ENCODE assay signal across 12 cellular contexts in genomic region chr17:42969006-42969581, GRCh38. TPM values are rescaled to one million over a fixed set of nuclear protein-coding genes. Genes with fewer than 3 reads are reported as not detected.
DNase-seq lines count a peak whose midpoint lies in the region; ATAC-seq and TF ChIP-seq lines count a peak whose summit lies in the region.
"Had no signal": no experiment of that assay in that cellular context is flagged by ENCODE, and none has a peak within 500 bp of the region (broad histone marks: within the 10 kb centered on the region; RNA-seq: fewer than 3 reads in every experiment).

No MANE protein-coding gene starts in this region.

- no peak overlapping the region for H3K4me3 Mint-ChIP-seq in progenitor cell of endocrine pancreas (ENCODE audit: low read depth)
- H3K4me3 Mint-ChIP-seq: activated naive CD4-positive, alpha-beta T cell treated with anti-CD3 and anti-CD28 coated beads for 36 hours had no signal

- peak overlapping the region; percentile 41 for H3K27ac Mint-ChIP-seq in progenitor cell of endocrine pancreas
- H3K27ac Mint-ChIP-seq: activated naive CD4-positive, alpha-beta T cell treated with anti-CD3 and anti-CD28 coated beads for 36 hours had no signal

- peaks cover 5% of the 10 kb centered on the region for H3K4me1 Mint-ChIP-seq in progenitor cell of endocrine pancreas (ENCODE audit: low read depth)

- DNase-seq in NCI-H2227 (lab: John Stamatoyannopoulos, UW; ENCODE audit: unreplicated experiment) = peak; percentile 9
- DNase-seq in NCI-H2227 treated with DMSO at 0.1 percent for 48 hours (lab: John Stamatoyannopoulos, UW) = no peak
- DNase-seq in NCI-H1105 (lab: John Stamatoyannopoulos, UW) = peak; percentile 4
- peak; percentile 37 for DNase-seq in choroid plexus epithelial cell (ENCODE audit: low read depth)
- no peak for DNase-seq in progenitor cell of endocrine pancreas (ENCODE audit: low spot score, unreplicated experiment)
- DNase-seq in globus pallidus (ENCODE audit: low spot score) = no peak
- no peak for DNase-seq in HuH-7.5 (ENCODE audit: low spot score)
- DNase-seq: activated naive CD4-positive, alpha-beta T cell treated with anti-CD3 and anti-CD28 coated beads for 36 hours; COR-L47; NCI-H226 had no signal

- no peak overlapping the region for H3K4me3 ChIP-seq in choroid plexus epithelial cell (ENCODE audit: low read depth, low read length)
- H3K4me3 ChIP-seq: A549 had no signal

- ATAC-seq in GM21360 (IDR thresholded peaks at IDR 0.05; ENCODE audit: unreplicated experiment) = no peak
- ATAC-seq: A549 had no signal

- TF ChIP-seq CTCF in choroid plexus epithelial cell (conservative IDR thresholded peaks at IDR 0.05; ENCODE audit: low read depth, low read length) = no peak
- TF ChIP-seq CTCF in progenitor cell of endocrine pancreas (IDR thresholded peaks at IDR 0.05; ENCODE audit: unreplicated experiment) = no peak

- no peaks in the 10 kb centered on the region for H3K27me3 Mint-ChIP-seq in progenitor cell of endocrine pancreas

- peaks cover 1% of the 10 kb centered on the region for H3K36me3 Mint-ChIP-seq in progenitor cell of endocrine pancreas (ENCODE audit: insufficient read depth)

- H3K9me3 Mint-ChIP-seq in progenitor cell of endocrine pancreas (ENCODE audit: low read depth) = no peaks in the 10 kb centered on the region
- H3K9me3 Mint-ChIP-seq: activated naive CD4-positive, alpha-beta T cell treated with anti-CD3 and anti-CD28 coated beads for 36 hours had no signal

RNA-seq across cellular contexts. Expression of gene AARSD1, which starts 4.8 kb away (rescaled TPM):
- total RNA-seq in progenitor cell of endocrine pancreas = 59.3 and 69.8 TPM in 2 replicates

RNA-seq across cellular contexts. Expression of gene PTGES3L, which starts 10.8 kb away (rescaled TPM):
- total RNA-seq in progenitor cell of endocrine pancreas = 5.6 and 6.5 TPM in 2 replicates

RNA-seq across cellular contexts. Expression of gene RUNDC1, which starts 11.3 kb away (rescaled TPM):
- 21.0 and 22.6 TPM in 2 replicates for total RNA-seq in progenitor cell of endocrine pancreas

RNA-seq across cellular contexts. Expression of gene RPL27, which starts 29.1 kb away (rescaled TPM):
- total RNA-seq in progenitor cell of endocrine pancreas = 862 and 881 TPM in 2 replicates

RNA-seq across cellular contexts. Expression of gene IFI35, which starts 37.5 kb away (rescaled TPM):
- 1.2 and 1.6 TPM in 2 replicates for total RNA-seq in progenitor cell of endocrine pancreas

Comparison
In these comparisons a context has a peak if more than half of its experiments do, and no peak if none do; other contexts are left out.
1. DNase-seq: peak in NCI-H2227 (single experiment), NCI-H1105 (single experiment) and choroid plexus epithelial cell (single experiment); none in NCI-H2227 treated with DMSO at 0.1 percent for 48 hours (single experiment), progenitor cell of endocrine pancreas (single experiment), globus pallidus (single experiment) and HuH-7.5 (single experiment).